In the genomic region with DNA sequence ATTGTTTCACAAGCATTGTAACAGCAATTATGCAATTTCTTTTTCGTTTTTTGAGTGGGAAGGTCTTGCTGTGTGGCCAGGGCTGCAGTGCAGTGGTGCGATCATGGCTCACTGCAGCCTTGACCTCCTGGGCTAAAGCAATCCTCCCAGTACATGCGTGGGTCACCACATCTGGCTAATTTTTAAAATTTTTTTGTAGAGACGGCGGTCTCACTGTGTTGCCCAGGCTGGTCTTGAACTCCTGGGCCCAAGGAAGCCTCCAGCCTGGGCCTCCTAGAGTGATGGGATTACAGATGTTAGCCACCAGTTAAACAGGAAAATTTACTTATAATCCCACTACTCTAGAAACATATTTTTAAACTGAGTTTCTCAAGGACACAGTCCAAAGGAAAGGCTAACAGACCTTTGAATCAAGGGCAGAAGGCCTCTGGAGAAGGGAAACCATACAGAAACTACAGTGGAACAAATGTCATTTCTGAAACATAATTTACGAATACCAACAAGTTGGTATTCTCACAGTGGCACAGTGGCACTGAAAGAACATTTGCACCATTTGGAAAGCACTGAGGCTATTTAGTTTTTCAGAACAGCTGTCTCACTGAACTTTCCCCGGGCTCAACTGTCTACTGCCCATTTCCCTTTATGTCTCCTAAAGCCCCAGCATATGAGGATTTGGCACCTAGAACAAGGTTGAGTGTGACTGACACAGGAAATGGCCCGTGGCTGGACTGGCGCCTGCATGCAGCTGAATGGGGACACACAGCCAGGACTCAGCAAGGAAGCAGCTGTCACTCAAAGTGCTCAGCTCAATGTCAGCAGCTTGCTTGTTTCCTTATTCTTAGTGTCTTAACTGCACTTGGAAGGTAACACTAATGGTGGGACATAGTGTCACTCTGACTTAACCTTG, we compare ENCODE assay signal across 9 cellular contexts. TPM values are rescaled to one million over a fixed set of nuclear protein-coding genes. Genes with fewer than 3 reads are reported as not detected.
DNase-seq lines count a peak whose midpoint lies in the region; ATAC-seq and TF ChIP-seq lines count a peak whose summit lies in the region.
"Had no signal": no experiment of that assay in that cellular context is flagged by ENCODE, and none has a peak within 500 bp of the region (broad histone marks: within the 10 kb centered on the region; RNA-seq: fewer than 3 reads in every experiment).

No MANE protein-coding gene starts in this region.

- peak in 1 of 2 donors; percentile 21 for ATAC-seq in natural killer cell treated with Interleukin-12 subunit alpha and Interleukin-12 subunit beta and Interleukin-15 and Interleukin-18, amount 100 ng/mL, for 72 hours

- no peaks in the 10 kb centered on the region for H3K9me3 ChIP-seq in smooth muscle cell (replicated peaks; ENCODE audit: low read depth)

- 85% methylated on average over 9 of the region's 9 CpGs for WGBS in smooth muscle cell (ENCODE audit: low lambda C conversion rate)

- H3K79me2 ChIP-seq in smooth muscle cell (ENCODE audit: low read depth) = peaks cover 20% of the 10 kb centered on the region

- H3K4me3 Mint-ChIP-seq in chondrocyte (ENCODE audit: unreplicated experiment) = no peak overlapping the region
- H3K4me3 Mint-ChIP-seq in natural killer cell treated with Interleukin-12 subunit alpha and Interleukin-12 subunit beta and Interleukin-15 and Interleukin-18, amount 100 ng/mL, for 72 hours = peak overlapping the region; percentile 74

- no peaks in the 10 kb centered on the region for H3K9me3 Mint-ChIP-seq in chondrocyte (ENCODE audit: low read depth)
- H3K9me3 Mint-ChIP-seq in natural killer cell treated with Interleukin-12 subunit alpha and Interleukin-12 subunit beta and Interleukin-15 and Interleukin-18, amount 100 ng/mL, for 72 hours = no peaks in the 10 kb centered on the region

- no peak overlapping the region for H3K4me2 ChIP-seq in smooth muscle cell
- H3K4me2 ChIP-seq: KMS-11 had no signal

- TF ChIP-seq CTCF in chondrocyte (IDR thresholded peaks at IDR 0.05) (no peak), smooth muscle cell (IDR thresholded peaks at IDR 0.05; ENCODE audit: borderline replicate concordance, insufficient read depth, poor library complexity, severe bottlenecking) (no peak)

- DNase-seq in G401 (ENCODE audit: low spot score) = peak; percentile 32
- DNase-seq in NCI-H345 treated with DMSO at 0.1 percent for 48 hours (lab: John Stamatoyannopoulos, UW; ENCODE audit: unreplicated experiment) = peak; percentile 49
- no peak for DNase-seq in chondrocyte (ENCODE audit: low spot score)
- DNase-seq in natural killer cell treated with Interleukin-12 subunit alpha and Interleukin-12 subunit beta and Interleukin-15 and Interleukin-18, amount 100 ng/mL, for 72 hours (ENCODE audit: low spot score) = peak; percentile 69
- no peak for DNase-seq in GM19240 (ENCODE audit: insufficient read length, low spot score)
- DNase-seq in islet precursor cell = no peak
- DNase-seq in effector CD8-positive, alpha-beta T cell (lab: John Stamatoyannopoulos, UW) = no peak
- DNase-seq in smooth muscle cell (lab: John Stamatoyannopoulos, UW; ENCODE audit: unreplicated experiment) = no peak

- in situ Hi-C loops in G401 (cut with HindIII; ENCODE audit: low sequenced_read_pairs) = no loop called here

- H3K4me1 Mint-ChIP-seq in chondrocyte (ENCODE audit: low read depth) = peaks cover 25% of the 10 kb centered on the region
- H3K4me1 Mint-ChIP-seq in natural killer cell treated with Interleukin-12 subunit alpha and Interleukin-12 subunit beta and Interleukin-15 and Interleukin-18, amount 100 ng/mL, for 72 hours (ENCODE audit: low read depth in 2 of 2) = peaks cover 51 to 66% of the 10 kb centered on the region in 2 donors

- no peaks in the 10 kb centered on the region for H3K36me3 ChIP-seq in smooth muscle cell (ENCODE audit: low read depth)

- no peak overlapping the region for H3K9ac ChIP-seq in smooth muscle cell (ENCODE audit: low read depth)
- H3K9ac ChIP-seq: KMS-11 had no signal

- no peak overlapping the region for H3K4me3 ChIP-seq in smooth muscle cell

- H3K4me1 ChIP-seq in smooth muscle cell (ENCODE audit: low read depth) = peaks cover 21% of the 10 kb centered on the region

- peak overlapping the region; percentile 54 for H3K27ac Mint-ChIP-seq in chondrocyte (ENCODE audit: unreplicated experiment)
- peak overlapping the region; percentile 94 to 99 for H3K27ac Mint-ChIP-seq in natural killer cell treated with Interleukin-12 subunit alpha and Interleukin-12 subunit beta and Interleukin-15 and Interleukin-18, amount 100 ng/mL, for 72 hours

- H3K27ac ChIP-seq in smooth muscle cell (ENCODE audit: low read depth) = no peak overlapping the region
- H3K27ac ChIP-seq: KMS-11 had no signal

- no peaks in the 10 kb centered on the region for H3K27me3 ChIP-seq in smooth muscle cell (ENCODE audit: low read depth)

- no peaks in the 10 kb centered on the region for H3K27me3 Mint-ChIP-seq in chondrocyte (ENCODE audit: low read depth)
- H3K27me3 Mint-ChIP-seq in natural killer cell treated with Interleukin-12 subunit alpha and Interleukin-12 subunit beta and Interleukin-15 and Interleukin-18, amount 100 ng/mL, for 72 hours = no peaks in the 10 kb centered on the region

- peaks cover 2% of the 10 kb centered on the region for H3K36me3 Mint-ChIP-seq in chondrocyte (ENCODE audit: low read depth)
- peaks cover 7% of the 10 kb centered on the region for H3K36me3 Mint-ChIP-seq in natural killer cell treated with Interleukin-12 subunit alpha and Interleukin-12 subunit beta and Interleukin-15 and Interleukin-18, amount 100 ng/mL, for 72 hours

- peaks cover 16% of the 10 kb centered on the region for H4K20me1 ChIP-seq in smooth muscle cell (ENCODE audit: low read depth)

- H2AFZ ChIP-seq in smooth muscle cell (ENCODE audit: low read depth) = no peak overlapping the region

- H3F3A ChIP-seq in smooth muscle cell (ENCODE audit: low read depth) = peaks cover 26% of the 10 kb centered on the region

RNA-seq across cellular contexts. Expression of gene PRKAR1A, which starts 2.8 kb away (rescaled TPM):
- 130 and 156 TPM in 2 replicates for total RNA-seq in G401 (2014; rRNA removed; shearing (Covaris generic))
- total RNA-seq in chondrocyte (267 to 300 TPM (median 269 TPM) in 3 replicates), smooth muscle cell (340 and 393 TPM in 2 replicates)
- total RNA-seq in natural killer cell treated with Interleukin-12 subunit alpha and Interleukin-12 subunit beta and Interleukin-15 and Interleukin-18, amount 100 ng/mL, for 72 hours = 100 to 1,000 TPM; 154 to 230 TPM
- 274 and 302 TPM in 2 replicates for polyA plus RNA-seq in smooth muscle cell

RNA-seq across cellular contexts. Expression of gene WIPI1, which starts 52.1 kb away (rescaled TPM):
- 19.4 and 35.3 TPM in 2 replicates for total RNA-seq in G401 (2014; rRNA removed; shearing (Covaris generic))
- total RNA-seq in chondrocyte = 109 to 119 TPM (median 112 TPM) in 3 replicates
- 10 to 100 TPM; 26.5 to 39.1 TPM for total RNA-seq in natural killer cell treated with Interleukin-12 subunit alpha and Interleukin-12 subunit beta and Interleukin-15 and Interleukin-18, amount 100 ng/mL, for 72 hours
- total RNA-seq in smooth muscle cell = 177 and 196 TPM in 2 replicates
- 169 and 188 TPM in 2 replicates for polyA plus RNA-seq in smooth muscle cell

Comparison
In these comparisons a context has a peak if more than half of its experiments do, and no peak if none do; other contexts are left out.
1. DNase-seq: peak in G401 (single experiment), NCI-H345 treated with DMSO at 0.1 percent for 48 hours (single experiment) and natural killer cell treated with Interleukin-12 subunit alpha and Interleukin-12 subunit beta and Interleukin-15 and Interleukin-18, amount 100 ng/mL, for 72 hours (single experiment); none in chondrocyte (single experiment), GM19240 (single experiment), islet precursor cell (single experiment), effector CD8-positive, alpha-beta T cell (single experiment) and smooth muscle cell (single experiment).